In the genomic region with DNA sequence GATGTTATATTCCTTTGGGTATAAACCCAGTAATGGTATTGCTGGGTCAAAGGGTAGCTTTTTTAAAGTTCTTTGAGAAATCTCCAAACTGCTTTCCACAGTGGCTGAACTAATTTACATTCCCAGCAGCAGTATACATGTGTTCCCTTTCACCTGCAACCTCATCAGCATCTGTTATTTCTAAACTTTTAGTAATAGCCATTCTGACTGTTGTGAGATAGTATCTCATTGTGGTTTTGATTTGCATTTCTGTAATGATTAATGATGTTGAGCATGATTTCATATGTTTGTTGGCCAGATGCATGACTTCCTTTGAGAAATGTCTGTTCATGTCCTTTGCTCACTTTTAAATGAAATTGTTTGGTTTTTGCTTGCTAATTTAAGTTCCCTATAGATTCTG, we compare ENCODE assay signal across 7 cellular contexts.
DNase-seq lines count a peak whose midpoint lies in the region; ATAC-seq lines count a peak whose summit lies in the region.

No MANE protein-coding gene starts in this region.

- ATAC-seq in GM18520 (IDR thresholded peaks at IDR 0.05; ENCODE audit: unreplicated experiment), result peak; percentile 45
- peak; percentile 87 for ATAC-seq in GM18907 (IDR thresholded peaks at IDR 0.05; ENCODE audit: unreplicated experiment)
- ATAC-seq in GM19468 (IDR thresholded peaks at IDR 0.05; ENCODE audit: extremely low read depth, unreplicated experiment), result peak; percentile 41
- peak; percentile 53 for ATAC-seq in HG02840 (IDR thresholded peaks at IDR 0.05; ENCODE audit: low FRiP score, unreplicated experiment)
- peak; percentile 76 for ATAC-seq in HG03354 (IDR thresholded peaks at IDR 0.05; ENCODE audit: poor library complexity, severe bottlenecking, unreplicated experiment)
- peak; percentile 65 for ATAC-seq in HG03460 (IDR thresholded peaks at IDR 0.05; ENCODE audit: unreplicated experiment)

- DNase-seq in NCI-H526 treated with DMSO at 0.1 percent for 48 hours (lab: John Stamatoyannopoulos, UW), result peak; percentile 21

Comparison
In these comparisons a context has a peak if more than half of its experiments do, and no peak if none do; other contexts are left out.
1. Peak in every context shown above with its lines: DNase-seq and ATAC-seq.